ENCODE assay signal across 8 cellular contexts in genomic region chr11:125165111-125165663, GRCh38. TPM values are rescaled to one million over a fixed set of nuclear protein-coding genes. Genes with fewer than 3 reads are reported as not detected.
DNase-seq lines count a peak whose midpoint lies in the region; ATAC-seq and TF ChIP-seq lines count a peak whose summit lies in the region.

No MANE protein-coding gene starts in this region.

- H3K4me1 Mint-ChIP-seq in activated T-cell treated with anti-CD3 and anti-CD28 coated beads, Interleukin-2, amount 50 U/mL, for 4 hours (ENCODE audit: low read depth): peaks cover 17% of the 10 kb centered on the region
- H3K4me1 Mint-ChIP-seq in osteocyte (ENCODE audit: unreplicated experiment): peaks cover 47% of the 10 kb centered on the region

- no peaks in the 10 kb centered on the region for H3K9me3 Mint-ChIP-seq in activated T-cell treated with anti-CD3 and anti-CD28 coated beads, Interleukin-2, amount 50 U/mL, for 4 hours
- H3K9me3 Mint-ChIP-seq in osteocyte (ENCODE audit: unreplicated experiment): no peaks in the 10 kb centered on the region

- peak overlapping the region; percentile 79 for H3K4me3 Mint-ChIP-seq in activated T-cell treated with anti-CD3 and anti-CD28 coated beads, Interleukin-2, amount 50 U/mL, for 4 hours
- peak overlapping the region; percentile 92 for H3K4me3 Mint-ChIP-seq in osteocyte (ENCODE audit: unreplicated experiment)

- DNase-seq in EH (ENCODE audit: low read depth): peak; percentile 39
- DNase-seq in activated T-cell treated with anti-CD3 and anti-CD28 coated beads, Interleukin-2, amount 50 U/mL, for 4 hours: no peak
- DNase-seq in glomerular visceral epithelial cell (ENCODE audit: extremely low spot score): peak; percentile 5
- DNase-seq in osteocyte (ENCODE audit: extremely low spot score, unreplicated experiment): no peak
- no peak for DNase-seq in effector CD4-positive, alpha-beta T cell
- no peak for DNase-seq in NCI-H1048 (lab: John Stamatoyannopoulos, UW)
- DNase-seq in SKM-1 (lab: John Stamatoyannopoulos, UW; ENCODE audit: unreplicated experiment): no peak

- no peaks in the 10 kb centered on the region for H3K36me3 Mint-ChIP-seq in activated T-cell treated with anti-CD3 and anti-CD28 coated beads, Interleukin-2, amount 50 U/mL, for 4 hours (ENCODE audit: insufficient read depth)
- no peaks in the 10 kb centered on the region for H3K36me3 Mint-ChIP-seq in osteocyte (ENCODE audit: unreplicated experiment)

- ATAC-seq in HG02678 (IDR thresholded peaks at IDR 0.05; ENCODE audit: unreplicated experiment): peak; percentile 27
- ATAC-seq in activated T-cell treated with anti-CD3 and anti-CD28 coated beads, Interleukin-2, amount 50 U/mL, for 4 hours: peak; percentile 32 to 33

- peak overlapping the region; percentile 97 for H3K27ac Mint-ChIP-seq in osteocyte (ENCODE audit: unreplicated experiment)

- peaks cover 64% of the 10 kb centered on the region for H3K27me3 Mint-ChIP-seq in activated T-cell treated with anti-CD3 and anti-CD28 coated beads, Interleukin-2, amount 50 U/mL, for 4 hours (ENCODE audit: low read depth)
- H3K27me3 Mint-ChIP-seq in osteocyte (ENCODE audit: unreplicated experiment): no peaks in the 10 kb centered on the region

- TF ChIP-seq CTCF in osteocyte (IDR thresholded peaks at IDR 0.05): no peak

RNA-seq across cellular contexts. Expression of gene PKNOX2, which starts 0.6 kb away (rescaled TPM):
- total RNA-seq in activated T-cell treated with anti-CD3 and anti-CD28 coated beads, Interleukin-2, amount 50 U/mL, for 4 hours: under 1 TPM in 1 of 3 donors, not detected in 2; 0.38 TPM
- 78.7 and 89.3 TPM in 2 replicates for total RNA-seq in osteocyte

RNA-seq across cellular contexts. Expression of gene TMEM218, which starts 53.8 kb away (rescaled TPM):
- total RNA-seq in activated T-cell treated with anti-CD3 and anti-CD28 coated beads, Interleukin-2, amount 50 U/mL, for 4 hours: 10 to 100 TPM; 10.6 to 13.1 (median 12.3) TPM
- 19.9 and 23.7 TPM in 2 replicates for total RNA-seq in osteocyte

Comparison
In these comparisons a context has a peak if more than half of its experiments do, and no peak if none do; other contexts are left out.
1. DNase-seq: peak in EH (single experiment) and glomerular visceral epithelial cell (single experiment); none in activated T-cell treated with anti-CD3 and anti-CD28 coated beads, Interleukin-2, amount 50 U/mL, for 4 hours (single experiment), osteocyte (single experiment), effector CD4-positive, alpha-beta T cell (single experiment), NCI-H1048 (single experiment) and SKM-1 (single experiment).
2. RNA of gene PKNOX2, which starts 0.6 kb away (total RNA-seq): 78.7 to 89.3 TPM in osteocyte; 0.38 TPM in activated T-cell treated with anti-CD3 and anti-CD28 coated beads, Interleukin-2, amount 50 U/mL, for 4 hours; every median in the first group is over 10 times any median in the second.